Comparison of ENCODE assay signal across 8 cellular contexts in genomic region chr16:87780385-87780989, GRCh38.
DNase-seq lines count a peak whose midpoint lies in the region; ATAC-seq and TF ChIP-seq lines count a peak whose summit lies in the region.

No MANE protein-coding gene starts in this region.

- TF ChIP-seq CTCF in GM13977 (IDR thresholded peaks at IDR 0.05; ENCODE audit: extremely low read depth, insufficient read depth, missing control alignments) = peak; percentile 17
- TF ChIP-seq CTCF in fibroblast of mammary gland (conservative IDR thresholded peaks at IDR 0.05; ENCODE audit: control insufficient read depth, insufficient read depth, low read depth, low read length) = no peak

- DNase-seq in GM13977 (ENCODE audit: low spot score) (peak; percentile 65), NCI-H1417 (lab: John Stamatoyannopoulos, UW) (peak in 2 of 3 experiments; percentile 81 to 87), fibroblast of mammary gland (ENCODE audit: low read depth) (peak; percentile 40), NCI-H1694 (lab: John Stamatoyannopoulos, UW) (no peak)
- DNase-seq in activated CD4-positive, alpha-beta T cell treated with anti-CD3 and anti-CD28 coated beads, Interleukin-2, amount 50 U/mL, for 1 hour = peak; percentile 13
- peak; percentile 20 for DNase-seq in stimulated activated CD8-positive, alpha-beta memory T cell treated with anti-CD3 and anti-CD28 coated beads, Interleukin-12 subunit alpha, Interleukin-12 subunit beta, amount 100 ng/mL, for 24 hours (ENCODE audit: extremely low read depth)

- ATAC-seq in GM19395 (IDR thresholded peaks at IDR 0.05; ENCODE audit: unreplicated experiment) (no peak), HG03439 (IDR thresholded peaks at IDR 0.05; ENCODE audit: unreplicated experiment) (no peak)

- in situ Hi-C loops in GM13977 (cut with MboI; ENCODE audit: low pct_unique_long_range_greater_than_20kb, low sequenced_read_pairs, unreplicated experiment) = loop anchor here (10.0 kb wide), 1 partner anchor 64 kb away; no protein-coding TSS in a partner anchor

- no peak overlapping the region for H3K4me3 ChIP-seq in fibroblast of mammary gland (ENCODE audit: control insufficient read depth, low read depth, low read length)
